ENCODE assay signal across 1 cellular context in the genomic region with DNA sequence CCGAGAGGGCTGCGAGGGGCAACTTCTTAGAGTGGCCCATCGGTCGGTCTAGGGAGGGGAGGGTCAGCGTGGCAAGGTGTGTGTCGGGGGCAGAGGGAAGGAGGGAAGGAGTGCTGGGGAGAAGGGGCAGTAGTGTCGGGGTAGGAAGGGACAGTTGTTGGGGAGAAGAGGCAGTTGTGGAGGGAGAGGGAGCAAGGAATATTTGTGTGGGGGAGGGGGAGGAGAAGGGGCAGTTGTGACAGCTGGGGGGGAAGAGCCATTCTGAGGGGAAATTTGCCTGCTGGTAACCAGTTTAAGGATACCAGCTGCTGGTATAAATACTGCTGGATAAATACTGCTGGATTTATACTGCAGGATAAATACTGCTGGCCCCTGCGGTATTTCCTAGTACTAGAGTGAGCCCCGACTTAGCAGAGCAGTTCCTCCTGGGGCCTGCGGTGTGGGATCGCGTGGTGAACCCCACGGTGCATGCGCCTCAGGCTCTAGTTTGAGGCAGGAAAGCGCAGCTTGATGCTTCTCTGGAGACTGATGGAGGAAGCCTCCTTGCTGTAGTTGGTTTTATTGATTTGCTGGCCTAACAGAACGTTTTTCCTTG.
TF ChIP-seq lines count a peak whose summit lies in the region.

No MANE protein-coding gene starts in this region.

TF ChIP-seq in WTC11, 78 proteins besides CTCF, POLR2A, EP300 and RAD21 (continued from another document):
- TF ChIP-seq, protein P1, sequence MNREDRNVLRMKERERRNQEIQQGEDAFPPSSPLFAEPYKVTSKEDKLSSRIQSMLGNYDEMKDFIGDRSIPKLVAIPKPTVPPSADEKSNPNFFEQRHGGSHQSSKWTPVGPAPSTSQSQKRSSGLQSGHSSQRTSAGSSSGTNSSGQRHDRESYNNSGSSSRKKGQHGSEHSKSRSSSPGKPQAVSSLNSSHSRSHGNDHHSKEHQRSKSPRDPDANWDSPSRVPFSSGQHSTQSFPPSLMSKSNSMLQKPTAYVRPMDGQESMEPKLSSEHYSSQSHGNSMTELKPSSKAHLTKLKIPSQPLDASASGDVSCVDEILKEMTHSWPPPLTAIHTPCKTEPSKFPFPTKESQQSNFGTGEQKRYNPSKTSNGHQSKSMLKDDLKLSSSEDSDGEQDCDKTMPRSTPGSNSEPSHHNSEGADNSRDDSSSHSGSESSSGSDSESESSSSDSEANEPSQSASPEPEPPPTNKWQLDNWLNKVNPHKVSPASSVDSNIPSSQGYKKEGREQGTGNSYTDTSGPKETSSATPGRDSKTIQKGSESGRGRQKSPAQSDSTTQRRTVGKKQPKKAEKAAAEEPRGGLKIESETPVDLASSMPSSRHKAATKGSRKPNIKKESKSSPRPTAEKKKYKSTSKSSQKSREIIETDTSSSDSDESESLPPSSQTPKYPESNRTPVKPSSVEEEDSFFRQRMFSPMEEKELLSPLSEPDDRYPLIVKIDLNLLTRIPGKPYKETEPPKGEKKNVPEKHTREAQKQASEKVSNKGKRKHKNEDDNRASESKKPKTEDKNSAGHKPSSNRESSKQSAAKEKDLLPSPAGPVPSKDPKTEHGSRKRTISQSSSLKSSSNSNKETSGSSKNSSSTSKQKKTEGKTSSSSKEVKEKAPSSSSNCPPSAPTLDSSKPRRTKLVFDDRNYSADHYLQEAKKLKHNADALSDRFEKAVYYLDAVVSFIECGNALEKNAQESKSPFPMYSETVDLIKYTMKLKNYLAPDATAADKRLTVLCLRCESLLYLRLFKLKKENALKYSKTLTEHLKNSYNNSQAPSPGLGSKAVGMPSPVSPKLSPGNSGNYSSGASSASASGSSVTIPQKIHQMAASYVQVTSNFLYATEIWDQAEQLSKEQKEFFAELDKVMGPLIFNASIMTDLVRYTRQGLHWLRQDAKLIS (CRISPR knock-in tag; IDR thresholded peaks at IDR 0.05; ENCODE audit: borderline replicate concordance), result no peak
- TF ChIP-seq, protein P2, sequence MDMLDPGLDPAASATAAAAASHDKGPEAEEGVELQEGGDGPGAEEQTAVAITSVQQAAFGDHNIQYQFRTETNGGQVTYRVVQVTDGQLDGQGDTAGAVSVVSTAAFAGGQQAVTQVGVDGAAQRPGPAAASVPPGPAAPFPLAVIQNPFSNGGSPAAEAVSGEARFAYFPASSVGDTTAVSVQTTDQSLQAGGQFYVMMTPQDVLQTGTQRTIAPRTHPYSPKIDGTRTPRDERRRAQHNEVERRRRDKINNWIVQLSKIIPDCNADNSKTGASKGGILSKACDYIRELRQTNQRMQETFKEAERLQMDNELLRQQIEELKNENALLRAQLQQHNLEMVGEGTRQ (CRISPR knock-in tag; IDR thresholded peaks at IDR 0.05), result no peak
- TF ChIP-seq SOX15 (CRISPR knock-in tag; IDR thresholded peaks at IDR 0.05) (no peak), HMGA2 (CRISPR knock-in tag; IDR thresholded peaks at IDR 0.05) (no peak), ZNF416 (CRISPR knock-in tag; IDR thresholded peaks at IDR 0.05) (no peak), NR1H2 (CRISPR knock-in tag; IDR thresholded peaks at IDR 0.05) (no peak)
TF ChIP-seq in WTC11: peak in this region for 0.
